Comparison of ENCODE assay signal across 15 cellular contexts in the genomic region with DNA sequence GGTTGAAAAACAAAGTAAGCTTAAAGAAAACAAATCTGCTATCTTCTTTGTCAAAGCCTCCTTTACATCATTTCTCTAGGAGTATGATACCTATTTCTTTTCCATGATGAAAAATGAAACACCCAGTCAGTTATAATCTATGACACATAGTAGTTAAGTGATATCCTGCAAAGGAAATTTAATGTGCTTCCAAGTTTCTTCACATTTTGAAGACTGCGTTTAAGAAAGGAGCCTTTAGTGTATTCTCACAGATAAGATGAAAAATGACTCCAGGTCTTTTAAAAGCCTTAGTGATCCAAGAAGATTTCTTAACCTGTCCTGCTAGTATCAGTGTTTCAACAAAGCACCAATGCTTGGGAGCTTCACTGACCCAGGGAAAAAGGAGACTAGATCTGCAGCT.
DNase-seq lines count a peak whose midpoint lies in the region; ATAC-seq and TF ChIP-seq lines count a peak whose summit lies in the region.
"Had no signal": no experiment of that assay in that cellular context is flagged by ENCODE, and none has a peak within 500 bp of the region (broad histone marks: within the 10 kb centered on the region; RNA-seq: fewer than 3 reads in every experiment).

No MANE protein-coding gene starts in this region.

- no peaks in the 10 kb centered on the region for H3K27me3 Mint-ChIP-seq in activated CD4-positive, alpha-beta T cell treated with anti-CD3 and anti-CD28 coated beads for 36 hours
- H3K27me3 Mint-ChIP-seq: B cell; CD4-positive, CD25-positive, alpha-beta regulatory T cell had no signal

- ATAC-seq in omental fat pad (ENCODE audit: low FRiP score): peak; percentile 79
- no peak for ATAC-seq in activated CD4-positive, alpha-beta T cell treated with anti-CD3 and anti-CD28 coated beads for 36 hours
- no peak for ATAC-seq in HG02970 (IDR thresholded peaks at IDR 0.05; ENCODE audit: low FRiP score, unreplicated experiment)
- ATAC-seq: CD8-positive, alpha-beta T cell had no signal

- intact Hi-C loops in activated CD4-positive, alpha-beta T cell treated with anti-CD3 and anti-CD28 coated beads for 36 hours (cut with DNase I, micrococcal nuclease): no loop called here

- DNase-seq in NCI-H226: peak; percentile 77
- DNase-seq in amniotic epithelial cell (ENCODE audit: low read depth): peak; percentile 64
- DNase-seq in omental fat pad (ENCODE audit: low spot score): no peak
- no peak for DNase-seq in KG1 (lab: John Stamatoyannopoulos, UW)
- DNase-seq in activated CD4-positive, alpha-beta T cell treated with anti-CD3 and anti-CD28 coated beads for 36 hours: no peak
- DNase-seq: Caco-2; CD4-positive, CD25-positive, alpha-beta regulatory T cell; CD8-positive, alpha-beta T cell; DMS153; DND-41; GM23248; H7; HCEC 1CT had no signal

- no peak for TF ChIP-seq CTCF in omental fat pad (IDR thresholded peaks at IDR 0.05)

- POLR2A ChIA-PET in activated CD4-positive, alpha-beta T cell treated with anti-CD3 and anti-CD28 coated beads for 36 hours (lab: Charles Lee): no interaction called here

- CTCF ChIA-PET in activated CD4-positive, alpha-beta T cell treated with anti-CD3 and anti-CD28 coated beads for 36 hours (lab: Charles Lee): no interaction called here

- H3K27ac Mint-ChIP-seq in activated CD4-positive, alpha-beta T cell treated with anti-CD3 and anti-CD28 coated beads for 36 hours: no peak overlapping the region
- H3K27ac Mint-ChIP-seq: B cell; CD4-positive, CD25-positive, alpha-beta regulatory T cell; CD8-positive, alpha-beta T cell had no signal

- H3K36me3 Mint-ChIP-seq in activated CD4-positive, alpha-beta T cell treated with anti-CD3 and anti-CD28 coated beads for 36 hours (ENCODE audit: low read depth): no peaks in the 10 kb centered on the region
- H3K36me3 Mint-ChIP-seq: CD4-positive, CD25-positive, alpha-beta regulatory T cell; CD8-positive, alpha-beta T cell had no signal

- no peak overlapping the region for H3K4me3 Mint-ChIP-seq in activated CD4-positive, alpha-beta T cell treated with anti-CD3 and anti-CD28 coated beads for 36 hours
- H3K4me3 Mint-ChIP-seq: B cell; CD4-positive, CD25-positive, alpha-beta regulatory T cell; CD8-positive, alpha-beta T cell had no signal

- H3K4me1 Mint-ChIP-seq in activated CD4-positive, alpha-beta T cell treated with anti-CD3 and anti-CD28 coated beads for 36 hours: no peaks in the 10 kb centered on the region
- H3K4me1 Mint-ChIP-seq: B cell; CD4-positive, CD25-positive, alpha-beta regulatory T cell had no signal

- H3K9me3 Mint-ChIP-seq in activated CD4-positive, alpha-beta T cell treated with anti-CD3 and anti-CD28 coated beads for 36 hours (ENCODE audit: low read depth): peaks cover 17% of the 10 kb centered on the region

Comparison
In these comparisons a context has a peak if more than half of its experiments do, and no peak if none do; other contexts are left out.
1. DNase-seq: peak in NCI-H226 (single experiment) and amniotic epithelial cell (single experiment); none in omental fat pad (single experiment), KG1 (single experiment) and activated CD4-positive, alpha-beta T cell treated with anti-CD3 and anti-CD28 coated beads for 36 hours (single experiment).